In genomic region chr3:156148946-156149348, GRCh38 we compare ENCODE assay signal across 11 cellular contexts. TPM values are rescaled to one million over a fixed set of nuclear protein-coding genes. Genes with fewer than 3 reads are reported as not detected.
DNase-seq lines count a peak whose midpoint lies in the region; ATAC-seq and TF ChIP-seq lines count a peak whose summit lies in the region.
"Had no signal": no experiment of that assay in that cellular context is flagged by ENCODE, and none has a peak within 500 bp of the region (broad histone marks: within the 10 kb centered on the region; RNA-seq: fewer than 3 reads in every experiment).

No MANE protein-coding gene starts in this region.

- H3K4me3 Mint-ChIP-seq in stimulated activated naive CD8-positive, alpha-beta T cell treated with anti-CD3 and anti-CD28 coated beads, Interleukin-15, Interleukin-2, amounts not matched to agents 100 ng/mL and 50 ng/mL, for 24 hours, result no peak overlapping the region

- TF ChIP-seq CTCF in fibroblast of mammary gland (conservative IDR thresholded peaks at IDR 0.05; ENCODE audit: control insufficient read depth, insufficient read depth, low read depth, low read length) (no peak), ovary (IDR thresholded peaks at IDR 0.05) (no peak)

- no peak overlapping the region for H3K4me3 ChIP-seq in fibroblast of mammary gland (ENCODE audit: control insufficient read depth, low read depth, low read length)
- H3K4me3 ChIP-seq in ovary, result no peak overlapping the region
- H3K4me3 ChIP-seq: upper lobe of left lung had no signal

- no peaks in the 10 kb centered on the region for H3K36me3 Mint-ChIP-seq in stimulated activated naive CD8-positive, alpha-beta T cell treated with anti-CD3 and anti-CD28 coated beads, Interleukin-15, Interleukin-2, amounts not matched to agents 100 ng/mL and 50 ng/mL, for 24 hours (ENCODE audit: low read depth)

- H3K27ac Mint-ChIP-seq in stimulated activated naive CD8-positive, alpha-beta T cell treated with anti-CD3 and anti-CD28 coated beads, Interleukin-15, Interleukin-2, amounts not matched to agents 100 ng/mL and 50 ng/mL, for 24 hours, result peak overlapping the region; percentile 6

- H3K36me3 ChIP-seq in ovary, result no peaks in the 10 kb centered on the region
- H3K36me3 ChIP-seq: upper lobe of left lung had no signal

- no peak for DNase-seq in stimulated activated naive CD8-positive, alpha-beta T cell treated with anti-CD3 and anti-CD28 coated beads, Interleukin-15, Interleukin-2, amounts not matched to agents 100 U/mL and 50 U/mL, for 24 hours
- DNase-seq in fibroblast of mammary gland (ENCODE audit: low read depth) (peak; percentile 8), ovary (peak in 4 of 5 donors; percentile 22 to 51 (median 38)), AG08395 (ENCODE audit: low spot score) (no peak), LoVo (ENCODE audit: low spot score) (no peak)
- DNase-seq: NCI-H446, upper lobe of left lung had no signal

- WGBS in ovary, 3 donors, result 3 to 6% (median 5%) methylated on average over 7 of the region's 7 CpGs

- no peak for TF ChIP-seq EP300 in ovary (IDR thresholded peaks at IDR 0.05)

- intact Hi-C loops in ovary (cut with DNase I), result loop anchor here in 1 of 4 donors (10.0 kb wide), 1 partner anchor 986 kb away; no protein-coding TSS in a partner anchor

- peaks cover 11% of the 10 kb centered on the region for H3K4me1 ChIP-seq in ovary (ENCODE audit: insufficient read depth)

- H3K4me1 Mint-ChIP-seq in stimulated activated naive CD8-positive, alpha-beta T cell treated with anti-CD3 and anti-CD28 coated beads, Interleukin-15, Interleukin-2, amounts not matched to agents 100 ng/mL and 50 ng/mL, for 24 hours (ENCODE audit: low read depth), result peaks cover 8% of the 10 kb centered on the region

- no peak for TF ChIP-seq POLR2A in ovary (IDR thresholded peaks at IDR 0.05)

- ATAC-seq in stimulated activated naive CD8-positive, alpha-beta T cell treated with anti-CD3 and anti-CD28 coated beads, Interleukin-15, Interleukin-2, amounts not matched to agents 100 U/mL and 50 U/mL, for 24 hours, result no peak
- no peak for ATAC-seq in HG03521 (IDR thresholded peaks at IDR 0.05; ENCODE audit: unreplicated experiment)
- ATAC-seq in GM21367 (IDR thresholded peaks at IDR 0.05; ENCODE audit: unreplicated experiment), result no peak

- H3K27ac ChIP-seq in ovary, result peak overlapping the region; percentile 39 to 65

- no peaks in the 10 kb centered on the region for H3K9me3 Mint-ChIP-seq in stimulated activated naive CD8-positive, alpha-beta T cell treated with anti-CD3 and anti-CD28 coated beads, Interleukin-15, Interleukin-2, amounts not matched to agents 100 ng/mL and 50 ng/mL, for 24 hours

- no peaks in the 10 kb centered on the region for H3K27me3 ChIP-seq in ovary
- H3K27me3 ChIP-seq: upper lobe of left lung had no signal

- no peaks in the 10 kb centered on the region for H3K9me3 ChIP-seq in ovary
- H3K9me3 ChIP-seq: upper lobe of left lung had no signal

- peaks cover 24% of the 10 kb centered on the region for H3K27me3 Mint-ChIP-seq in stimulated activated naive CD8-positive, alpha-beta T cell treated with anti-CD3 and anti-CD28 coated beads, Interleukin-15, Interleukin-2, amounts not matched to agents 100 ng/mL and 50 ng/mL, for 24 hours

RNA-seq across cellular contexts. Expression of gene KCNAB1, which starts 28.6 kb away (rescaled TPM):
- total RNA-seq in ovary, result 1 to 10 TPM in 5 of 7 donors, under 1 TPM in 2; 0.60 to 4.2 (median 2.1) TPM
- polyA plus RNA-seq in ovary, result 1 to 10 TPM; 3.5 to 8.0 TPM
- total RNA-seq: epithelial cell of proximal tubule had no signal

Comparison
In these comparisons a context has a peak if more than half of its experiments do, and no peak if none do; other contexts are left out.
1. DNase-seq: peak in fibroblast of mammary gland (single experiment) and ovary (4 of 5); none in stimulated activated naive CD8-positive, alpha-beta T cell treated with anti-CD3 and anti-CD28 coated beads, Interleukin-15, Interleukin-2, amounts not matched to agents 100 U/mL and 50 U/mL, for 24 hours (single experiment), AG08395 (single experiment) and LoVo (single experiment).